ENCODE assay signal across 9 cellular contexts in genomic region chr17:81508639-81509047, GRCh38. TPM values are rescaled to one million over a fixed set of nuclear protein-coding genes. Genes with fewer than 3 reads are reported as not detected.
A peak's percentile ranks its signal among the peaks of the same experiment; 100 is the strongest.
DNase-seq lines count a peak whose midpoint lies in the region; ATAC-seq, FAIRE-seq and TF ChIP-seq lines count a peak whose summit lies in the region.
"Had no signal": no experiment of that assay in that cellular context is flagged by ENCODE, and none has a peak within 500 bp of the region (broad histone marks: within the 10 kb centered on the region; RNA-seq: fewer than 3 reads in every experiment).

No MANE protein-coding gene starts in this region.

- H3K27ac ChIP-seq in Karpas-422 (ENCODE audit: low read length) (no peak overlapping the region), GM12878 (ENCODE audit: control insufficient read depth, insufficient read depth) (no peak overlapping the region), right lobe of liver (peak overlapping the region in 1 of 3 donors; percentile 99)

- H4K20me1 ChIP-seq in Karpas-422 (ENCODE audit: insufficient read depth, low read depth, low read length) (peaks cover 24% of the 10 kb centered on the region), GM12878 (ENCODE audit: control insufficient read depth, insufficient read depth) (peaks cover 11% of the 10 kb centered on the region)

- H3K9ac ChIP-seq in Karpas-422 (ENCODE audit: low read length) (no peak overlapping the region), GM12878 (ENCODE audit: control insufficient read depth, insufficient read depth, low read length) (peak overlapping the region; percentile 85; the same call in 1 of the 2 replicates)

- ATAC-seq in GM12878 (peak; percentile 1; the same call in 1 of the 3 replicates), right lobe of liver (peak in 3 of 4 donors; percentile 9 to 33 (median 24)), HG02610 (IDR thresholded peaks at IDR 0.05; ENCODE audit: unreplicated experiment) (no peak)

- H3K4me3 ChIP-seq in AG10803 (ENCODE audit: low read length) (peak overlapping the region; percentile 95), Karpas-422 (ENCODE audit: low read length) (no peak overlapping the region), GM12878 (peak overlapping the region; percentile 95), right lobe of liver (peak overlapping the region in 1 of 3 donors; percentile 91)

- no peaks in the 10 kb centered on the region for H3K9me2 ChIP-seq in Karpas-422 (replicated peaks; ENCODE audit: insufficient read depth, low read length)

- WGBS in GM12878 (ENCODE audit: insufficient coverage, insufficient replicate concordance, low lambda C conversion rate, missing lambda C conversion rate) = 12% methylated on average over 8 of the region's 8 CpGs
- 13% methylated on average over 6 of the region's 8 CpGs for WGBS in right lobe of liver (ENCODE audit: insufficient coverage, low coverage, low lambda C conversion rate, missing lambda C conversion rate)

- FAIRE-seq in GM12878 (lab: Jason Lieb, UNC) = no peak
- peak; percentile 27 for FAIRE-seq in urothelium cell line (lab: Jason Lieb, UNC)
- FAIRE-seq: islet of Langerhans had no signal

- intact Hi-C loops in GM12878 (cut with micrococcal nuclease; ENCODE audit: unreplicated experiment) (no loop called here), right lobe of liver (cut with DNase I) (no loop called here)

- H3K79me2 ChIP-seq in Karpas-422 (ENCODE audit: low read length) (peaks cover 11% of the 10 kb centered on the region), GM12878 (ENCODE audit: control insufficient read depth, insufficient read depth, low read length) (peaks cover 46% of the 10 kb centered on the region)

- in situ Hi-C loops in GM12878 (cut with MboI) = no loop called here

- H3K36me3 ChIP-seq in Karpas-422 (ENCODE audit: insufficient read depth, low read length) (peaks cover 27% of the 10 kb centered on the region), GM12878 (ENCODE audit: control insufficient read depth in 2 of 2, insufficient read depth in 2 of 2, low read length in 1 of 2) (peaks cover 18 to 29% of the 10 kb centered on the region in 2 experiments), right lobe of liver (peaks cover 12 to 21% (median 20%) of the 10 kb centered on the region in 4 donors)

- H2AFZ ChIP-seq in Karpas-422 (ENCODE audit: low read length) (no peak overlapping the region), GM12878 (ENCODE audit: control insufficient read depth, low read depth, low read length) (no peak overlapping the region)

- TF ChIP-seq POLR2A in GM12878 (IDR thresholded peaks at IDR 0.05; ENCODE audit: low read depth, low read length) = no peak
- TF ChIP-seq POLR2A in right lobe of liver (IDR thresholded peaks at IDR 0.05) = peak; percentile 59

- no TSS peak for BruUV-seq in GM12878 (replicated peaks; lab: Mats Ljungman, UMichigan)

- H3K27me3 ChIP-seq in Karpas-422 (ENCODE audit: low read length) = no peaks in the 10 kb centered on the region
- no peaks in the 10 kb centered on the region for H3K27me3 ChIP-seq in GM12878 (replicated peaks in 1 of 2; ENCODE audit: control insufficient read depth in 2 of 2, insufficient read depth in 2 of 2, low read length in 1 of 2)
- no peaks in the 10 kb centered on the region for H3K27me3 ChIP-seq in right lobe of liver

- H3K9me3 ChIP-seq in Karpas-422 (ENCODE audit: low read length) = no peaks in the 10 kb centered on the region
- H3K9me3 ChIP-seq in GM12878 (replicated peaks; ENCODE audit: control insufficient read depth, insufficient read depth, low read length) = no peaks in the 10 kb centered on the region; the same call in 2 of the 3 replicates
- no peaks in the 10 kb centered on the region for H3K9me3 ChIP-seq in right lobe of liver

- CTCF ChIA-PET in GM12878 (lab: Yijun Ruan, JAX) = interaction anchor here (0.7 to 1.7 kb wide), 5 partner anchors 10 to 217 kb away, joined by 3 to 8 read pairs (median 4); no protein-coding TSS in a partner anchor

- H3K4me2 ChIP-seq in Karpas-422 (ENCODE audit: low read depth, low read length, poor library complexity, severe bottlenecking) (no peak overlapping the region), GM12878 (ENCODE audit: control insufficient read depth, insufficient read depth) (peak overlapping the region; percentile 85)

- SMC1A ChIA-PET in GM12878 (lab: Charles Lee; ENCODE audit: uncharacterized antibody, unreplicated experiment) = interaction anchor here (2.2 kb wide), 1 partner anchor 25 kb away, joined by 9 read pairs; no protein-coding TSS in a partner anchor

- RAD21 ChIA-PET in GM12878 (lab: Charles Lee; ENCODE audit: unreplicated experiment) = interaction anchor here (0.8 to 1.3 kb wide), 2 partner anchors 11 to 25 kb away, joined by 3 to 4 read pairs; no protein-coding TSS in a partner anchor

- POLR2A ChIA-PET in GM12878 (lab: Charles Lee) = interaction anchor here (0.6 to 2.4 kb wide), 4 partner anchors 8 to 157 kb away, joined by 3 to 16 read pairs (median 4); partner anchors contain the start of genes CCDC137 and OXLD1

- DNase-seq in AG10803 (ENCODE audit: low read depth) (peak; percentile 73), Karpas-422 (peak; percentile 81), GM12878 (ENCODE audit: low read depth, low spot score) (no peak), right lobe of liver (peak in 1 of 3 donors; percentile 35), urothelium cell line (ENCODE audit: low spot score) (no peak), NCI-H1092 treated with DMSO at 0.1 percent for 48 hours (lab: John Stamatoyannopoulos, UW) (no peak)
- DNase-seq in stimulated activated CD4-positive, alpha-beta T cell treated with anti-CD3 and anti-CD28 coated beads, Interleukin-4, amount 100 ng/mL, for 4 hours = no peak

- H3K4me1 ChIP-seq in Karpas-422 (ENCODE audit: low read length) (peaks cover 25% of the 10 kb centered on the region), GM12878 (ENCODE audit: control insufficient read depth, insufficient read depth, low read length) (no peaks in the 10 kb centered on the region), right lobe of liver (peaks cover 0 to 33% (median 4%) of the 10 kb centered on the region in 4 donors)

- no peak for TF ChIP-seq EP300 in GM12878 (IDR thresholded peaks at IDR 0.05; ENCODE audit: borderline replicate concordance in 1 of 2, control insufficient read depth in 1 of 2, low read depth in 2 of 2, low read length in 2 of 2)

- TF ChIP-seq CTCF in AG10803 (conservative IDR thresholded peaks at IDR 0.05; ENCODE audit: low read length) (no peak), GM12878 (IDR thresholded peaks at IDR 0.05 in 2 of 3, conservative IDR thresholded peaks at IDR 0.05 in 1 of 3; ENCODE audit: control insufficient read depth in 2 of 3, extremely low read depth in 1 of 3, insufficient read depth in 1 of 3, low read depth in 3 of 3, low read length in 3 of 3) (no peak), right lobe of liver (IDR thresholded peaks at IDR 0.05) (no peak)

- TF ChIP-seq RAD21 in GM12878 (IDR thresholded peaks at IDR 0.05; ENCODE audit: insufficient read depth, low read depth, low read length) = no peak

RNA-seq across cellular contexts. Expression of gene ACTG1, which starts 4.0 kb away (rescaled TPM):
- 2,634 and 2,913 TPM in 2 replicates for total RNA-seq in Karpas-422 (2014; rRNA removed; shearing (Covaris generic); ENCODE audit: low replicate concordance)
- 961 and 1,180 TPM in 2 replicates for total RNA-seq in GM12878 (2013; cell fraction: nucleolus; rRNA removed)
- 5,146 and 5,299 TPM in 2 replicates for total RNA-seq in GM12878 (2014; rRNA removed)
- total RNA-seq in GM12878 (2014; rRNA removed; fragmentation: Illumina TruSeq; extraction: Trizol) = 2,069 and 2,477 TPM in 2 replicates
- total RNA-seq in GM12878 (2021) = 5,806 and 6,105 TPM in 2 replicates
- polyA plus RNA-seq in GM12878 (2011; ENCODE audit: low read depth) = 2,827 TPM
- polyA plus RNA-seq in GM12878 (2011; rRNA removed) = 466 and 810 TPM in 2 replicates
- 2,470 and 3,258 TPM in 2 replicates for polyA plus RNA-seq in GM12878 (2011; cell fraction: cytosol; rRNA removed)
- polyA plus RNA-seq in GM12878 (2011; cell fraction: nucleus; rRNA removed) = 3,407 and 5,928 TPM in 2 replicates
- 4,353 and 5,466 TPM in 2 replicates for polyA plus RNA-seq in GM12878 (2012)
- polyA plus RNA-seq in GM12878 (2014; fragmentation: Illumina TruSeq; extraction: Trizol) = 1,415 and 2,801 TPM in 2 replicates
- polyA plus RNA-seq in GM12878 (2014; fragmentation: Nextera tagmentation; extraction: Ambion mirVana) = 1,000 to 10,000 TPM in 1 of 2 experiments, 100 to 1,000 TPM in 1; 969 to 1,906 TPM
- polyA plus RNA-seq in GM12878 (2014; rRNA removed) = 4,499 and 5,417 TPM in 2 replicates
- 1,000 to 10,000 TPM; 4,621 to 4,893 TPM for polyA plus RNA-seq in GM12878 (2016; fragmentation: Nextera tagmentation; extraction: Ambion mirVana)
- polyA minus RNA-seq in GM12878 (2011; rRNA and poly(A)+ RNA removed) = 709 and 994 TPM in 2 replicates
- 871 and 986 TPM in 2 replicates for polyA minus RNA-seq in GM12878 (2011; cell fraction: cytosol; rRNA and poly(A)+ RNA removed)
- polyA minus RNA-seq in GM12878 (2011; cell fraction: nucleus; rRNA and poly(A)+ RNA removed) = 602 and 1,073 TPM in 2 replicates
- total RNA-seq in right lobe of liver = 1,000 to 10,000 TPM in 3 of 6 experiments, 100 to 1,000 TPM in 3; 218 to 2,508 (median 1,326) TPM

RNA-seq across cellular contexts. Expression of gene FSCN2, which starts 19.5 kb away (rescaled TPM):
- 0.63 and 1.2 TPM in 2 replicates for total RNA-seq in Karpas-422 (2014; rRNA removed; shearing (Covaris generic); ENCODE audit: low replicate concordance)
- total RNA-seq in GM12878 (2013; cell fraction: nucleolus; rRNA removed) = 19.6 and 21.4 TPM in 2 replicates
- total RNA-seq in GM12878 (2014; rRNA removed) (1.2 and 1.8 TPM in 2 replicates), GM12878 (2014; rRNA removed; fragmentation: Illumina TruSeq; extraction: Trizol) (0.14 and 0.58 TPM in 2 replicates), GM12878 (2021) (2.1 and 2.7 TPM in 2 replicates), right lobe of liver (under 1 TPM in 1 of 6 experiments, not detected in 5; 0.22 TPM)
- not detected for polyA plus RNA-seq in GM12878 (2011; ENCODE audit: low read depth)
- polyA plus RNA-seq in GM12878 (2011; rRNA removed) (0.29 and 0.65 TPM in 2 replicates), GM12878 (2014; fragmentation: Illumina TruSeq; extraction: Trizol) (0.19 and 0.24 TPM in 2 replicates), GM12878 (2014; fragmentation: Nextera tagmentation; extraction: Ambion mirVana) (not detected), GM12878 (2014; rRNA removed) (1.9 and 2.0 TPM in 2 replicates), GM12878 (2016; fragmentation: Nextera tagmentation; extraction: Ambion mirVana) (under 1 TPM in 1 of 2 experiments, not detected in 1; 0.12 TPM)
- 0.69 and 1.0 TPM in 2 replicates for polyA plus RNA-seq in GM12878 (2011; cell fraction: cytosol; rRNA removed)
- 6.3 and 7.2 TPM in 2 replicates for polyA plus RNA-seq in GM12878 (2011; cell fraction: nucleus; rRNA removed)
- 1.5 and 1.6 TPM in 2 replicates for polyA plus RNA-seq in GM12878 (2012)
- polyA minus RNA-seq in GM12878 (2011; rRNA and poly(A)+ RNA removed) = 0.44 and 2.2 TPM in 2 replicates
- 0.80 and 1.0 TPM in 2 replicates for polyA minus RNA-seq in GM12878 (2011; cell fraction: cytosol; rRNA and poly(A)+ RNA removed)
- 3.7 and 4.2 TPM in 2 replicates for polyA minus RNA-seq in GM12878 (2011; cell fraction: nucleus; rRNA and poly(A)+ RNA removed)

RNA-seq across cellular contexts. Expression of gene FAAP100, which starts 43.5 kb away (rescaled TPM):
- 14.8 and 30.9 TPM in 2 replicates for total RNA-seq in Karpas-422 (2014; rRNA removed; shearing (Covaris generic); ENCODE audit: low replicate concordance)
- 86.7 and 99.0 TPM in 2 replicates for total RNA-seq in GM12878 (2013; cell fraction: nucleolus; rRNA removed)
- 25.1 and 25.8 TPM in 2 replicates for total RNA-seq in GM12878 (2014; rRNA removed)
- 8.1 and 12.2 TPM in 2 replicates for total RNA-seq in GM12878 (2014; rRNA removed; fragmentation: Illumina TruSeq; extraction: Trizol)
- total RNA-seq in GM12878 (2021) = 39.6 and 46.2 TPM in 2 replicates
- polyA plus RNA-seq in GM12878 (2011; ENCODE audit: low read depth) = 6.6 TPM
- 3.4 and 8.1 TPM in 2 replicates for polyA plus RNA-seq in GM12878 (2011; rRNA removed)
- polyA plus RNA-seq in GM12878 (2011; cell fraction: cytosol; rRNA removed) = 16.4 and 25.8 TPM in 2 replicates
- polyA plus RNA-seq in GM12878 (2011; cell fraction: nucleus; rRNA removed) = 52.4 and 74.0 TPM in 2 replicates
- 16.2 and 18.9 TPM in 2 replicates for polyA plus RNA-seq in GM12878 (2012)
- 1.4 and 5.2 TPM in 2 replicates for polyA plus RNA-seq in GM12878 (2014; fragmentation: Illumina TruSeq; extraction: Trizol)
- polyA plus RNA-seq in GM12878 (2014; fragmentation: Nextera tagmentation; extraction: Ambion mirVana) = under 1 TPM; 0.11 to 0.49 TPM
- 34.4 and 39.8 TPM in 2 replicates for polyA plus RNA-seq in GM12878 (2014; rRNA removed)
- 10 to 100 TPM; 22.0 to 26.8 TPM for polyA plus RNA-seq in GM12878 (2016; fragmentation: Nextera tagmentation; extraction: Ambion mirVana)
- 8.9 and 32.2 TPM in 2 replicates for polyA minus RNA-seq in GM12878 (2011; rRNA and poly(A)+ RNA removed)
- polyA minus RNA-seq in GM12878 (2011; cell fraction: cytosol; rRNA and poly(A)+ RNA removed) = 13.6 and 14.8 TPM in 2 replicates
- 36.3 and 44.7 TPM in 2 replicates for polyA minus RNA-seq in GM12878 (2011; cell fraction: nucleus; rRNA and poly(A)+ RNA removed)
- 10 to 100 TPM; 13.1 to 17.1 (median 15.2) TPM for total RNA-seq in right lobe of liver

Comparison
In these comparisons a context has a peak if more than half of its experiments do, and no peak if none do; other contexts are left out.
1. DNase-seq: peak in AG10803 (single experiment) and Karpas-422 (single experiment); none in GM12878 (single experiment), urothelium cell line (single experiment), stimulated activated CD4-positive, alpha-beta T cell treated with anti-CD3 and anti-CD28 coated beads, Interleukin-4, amount 100 ng/mL, for 4 hours (0 of 2) and NCI-H1092 treated with DMSO at 0.1 percent for 48 hours (single experiment).